Comparison of ENCODE assay signal across 2 cellular contexts in genomic region chr19:39438270-39438934, GRCh38.
A peak's percentile ranks its signal among the peaks of the same experiment; 100 is the strongest.
TF ChIP-seq lines count a peak whose summit lies in the region.

No MANE protein-coding gene starts in this region.

TF ChIP-seq in IMR-90, 13 proteins besides CTCF, POLR2A, EP300 and RAD21:
- TF ChIP-seq NFE2L2 (IDR thresholded peaks at IDR 0.05; ENCODE audit: low read depth, low read length) (no peak), CEBPB (IDR thresholded peaks at IDR 0.05; ENCODE audit: low read depth, low read length) (peak; percentile 94)

TF ChIP-seq in SK-N-SH, 30 proteins besides CTCF, POLR2A, EP300 and RAD21:
- TF ChIP-seq USF2 (IDR thresholded peaks at IDR 0.05; ENCODE audit: borderline replicate concordance, low read depth, low read length), result no peak
- no peak for TF ChIP-seq EZH2phosphoT487 (IDR thresholded peaks at IDR 0.05; ENCODE audit: borderline replicate concordance, low read depth)
- no peak for TF ChIP-seq SMC3 (IDR thresholded peaks at IDR 0.05; ENCODE audit: low read depth, low read length)
